24 cellular contexts compared by ENCODE assay signal in genomic region chr17:57720636-57721035, GRCh38. TPM values are rescaled to one million over a fixed set of nuclear protein-coding genes. Genes with fewer than 3 reads are reported as not detected.
A peak's percentile ranks its signal among the peaks of the same experiment; 100 is the strongest.
DNase-seq lines count a peak whose midpoint lies in the region; ATAC-seq and TF ChIP-seq lines count a peak whose summit lies in the region.
"Had no signal": no experiment of that assay in that cellular context is flagged by ENCODE, and none has a peak within 500 bp of the region (broad histone marks: within the 10 kb centered on the region; RNA-seq: fewer than 3 reads in every experiment).

No MANE protein-coding gene starts in this region.

- no peaks in the 10 kb centered on the region for H3K36me3 ChIP-seq in aorta (ENCODE audit: control insufficient read depth in 1 of 2, insufficient read depth in 2 of 2, low read length in 1 of 2)
- H3K36me3 ChIP-seq in BE2C, result no peaks in the 10 kb centered on the region

- TF ChIP-seq CTCF in epithelial cell of esophagus (IDR thresholded peaks at IDR 0.05; ENCODE audit: insufficient read depth, low read depth, low read length, missing control alignments), result no peak
- no peak for TF ChIP-seq CTCF in BE2C (IDR thresholded peaks at IDR 0.05; ENCODE audit: low read depth, low read length)

- intact Hi-C loops in sciatic nerve (cut with DNase I), result no loop called here
- intact Hi-C loops in aorta (cut with DNase I), result no loop called here

- H3K9me3 ChIP-seq in aorta (ENCODE audit: control insufficient read depth, low read length), result no peaks in the 10 kb centered on the region
- no peaks in the 10 kb centered on the region for H3K9me3 ChIP-seq in BE2C
- H3K9me3 ChIP-seq: Caco-2 had no signal

- no peaks in the 10 kb centered on the region for H3K4me1 ChIP-seq in aorta (ENCODE audit: control insufficient read depth in 1 of 2, insufficient read depth in 2 of 2, low read length in 2 of 2)
- H3K4me1 ChIP-seq in BE2C, result peaks cover 13% of the 10 kb centered on the region
- H3K4me1 ChIP-seq: Caco-2 had no signal

- H3K27me3 ChIP-seq in aorta (ENCODE audit: control insufficient read depth in 1 of 2, insufficient read depth in 2 of 2, low read length in 1 of 2), result peaks cover 0 to 3% of the 10 kb centered on the region in 2 donors
- H3K27me3 ChIP-seq in BE2C, result no peaks in the 10 kb centered on the region

- H3K4me3 ChIP-seq in epithelial cell of esophagus (ENCODE audit: low read length), result no peak overlapping the region
- no peak overlapping the region for H3K4me3 ChIP-seq in aorta (ENCODE audit: low read length in 2 of 2)
- no peak overlapping the region for H3K4me3 ChIP-seq in BE2C (ENCODE audit: low read depth, low read length)

- WGBS in aorta, 2 donors, result 87 to 90% methylated on average over 1 of the region's 1 CpG

- H3K27ac ChIP-seq in aorta (ENCODE audit: low read depth in 1 of 2, low read length in 2 of 2), result no peak overlapping the region
- H3K27ac ChIP-seq: C4-2B had no signal

- peak; percentile 53 for DNase-seq in activated effector memory CD4-positive, alpha-beta T cell treated with anti-CD3 and anti-CD28 coated beads, Interleukin-2, amount 50 U/mL, for 16 hours
- no peak for DNase-seq in activated effector memory CD4-positive, alpha-beta T cell treated with Interleukin-2 at 50 U/mL for 16 hours
- peak; percentile 42 for DNase-seq in epithelial cell of esophagus (ENCODE audit: low read depth)
- peak; percentile 15 for DNase-seq in sciatic nerve (ENCODE audit: low spot score)
- no peak for DNase-seq in aorta
- DNase-seq in iPS-NIHi7 (ENCODE audit: extremely low spot score), result no peak
- no peak for DNase-seq in BE2C
- DNase-seq: 8988T; Caco-2; CD4-positive, alpha-beta T cell; DMS153; DMS79; GDM1; GOT3; H7; HFFc6 had no signal

- ATAC-seq in sciatic nerve, result no peak
- ATAC-seq in aorta (ENCODE audit: low FRiP score), result peak; percentile 28
- ATAC-seq in HG03354 (IDR thresholded peaks at IDR 0.05; ENCODE audit: poor library complexity, severe bottlenecking, unreplicated experiment), result no peak
- ATAC-seq: HCT116, HepG2 had no signal

RNA-seq across cellular contexts. Expression of gene CCDC182, which starts 24.5 kb away (rescaled TPM):
- not detected for total RNA-seq in sciatic nerve
- total RNA-seq in aorta, result not detected
- not detected for polyA plus RNA-seq in aorta
- not detected for polyA plus RNA-seq in BE2C (2012; ENCODE audit: insufficient read depth, insufficient read length, low read depth)
- total RNA-seq: A673; Caco-2; CD4-positive, alpha-beta T cell; Daoy; H7; HepG2; HFFc6 had no signal
- polyA plus RNA-seq: AG04450, HepG2, IgD-negative memory B cell had no signal

Comparison
In these comparisons a context has a peak if more than half of its experiments do, and no peak if none do; other contexts are left out.
1. DNase-seq: peak in activated effector memory CD4-positive, alpha-beta T cell treated with anti-CD3 and anti-CD28 coated beads, Interleukin-2, amount 50 U/mL, for 16 hours (single experiment), epithelial cell of esophagus (single experiment) and sciatic nerve (single experiment); none in activated effector memory CD4-positive, alpha-beta T cell treated with Interleukin-2 at 50 U/mL for 16 hours (single experiment), aorta (0 of 2), iPS-NIHi7 (single experiment) and BE2C (single experiment).